Comparison of ENCODE assay signal across 1 cellular context in genomic region chr15:70196314-70197291, GRCh38.
A peak's percentile ranks its signal among the peaks of the same experiment; 100 is the strongest.
TF ChIP-seq lines count a peak whose summit lies in the region.

No MANE protein-coding gene starts in this region.

TF ChIP-seq in HepG2, 621 proteins besides CTCF, POLR2A, EP300 and RAD21 (continued from another document and continues in another):
- 0 out of 4 replicates have a peak, but pooled peaks of 1 of the 2 experiments have one; percentile 8 for TF ChIP-seq ATF4 (CRISPR knock-in tag; IDR thresholded peaks at IDR 0.05)
- TF ChIP-seq NFATC3 (CRISPR knock-in tag; IDR thresholded peaks at IDR 0.05), result no peak
- no peak for TF ChIP-seq ATF7-NPFF (CRISPR knock-in tag; IDR thresholded peaks at IDR 0.05; ENCODE audit: low read depth)
- TF ChIP-seq ZNF709 (CRISPR knock-in tag; IDR thresholded peaks at IDR 0.05), result no peak
- TF ChIP-seq ZNF512 (CRISPR knock-in tag; IDR thresholded peaks at IDR 0.05), result no peak
- TF ChIP-seq ARHGAP35 (CRISPR knock-in tag; IDR thresholded peaks at IDR 0.05; ENCODE audit: borderline replicate concordance), result no peak; the same call in 1 of the 2 replicates
- TF ChIP-seq AKAP8 (CRISPR knock-in tag; IDR thresholded peaks at IDR 0.05), result no peak
- TF ChIP-seq TRIM24 (CRISPR knock-in tag; IDR thresholded peaks at IDR 0.05), result no peak
- no peak for TF ChIP-seq CHCHD3 (CRISPR knock-in tag; IDR thresholded peaks at IDR 0.05)
- no peak for TF ChIP-seq MIER2 (CRISPR knock-in tag; IDR thresholded peaks at IDR 0.05)
- TF ChIP-seq CREBL2 (CRISPR knock-in tag; IDR thresholded peaks at IDR 0.05; ENCODE audit: borderline replicate concordance), result no peak
- no peak for TF ChIP-seq ZNF513 (CRISPR knock-in tag; conservative IDR thresholded peaks at IDR 0.05)
- TF ChIP-seq CAMTA2 (CRISPR knock-in tag; IDR thresholded peaks at IDR 0.05; ENCODE audit: borderline replicate concordance), result no peak
- TF ChIP-seq ZFY (CRISPR knock-in tag; IDR thresholded peaks at IDR 0.05), result no peak; the same call in 1 of the 2 replicates
- TF ChIP-seq KLF12 (CRISPR knock-in tag; IDR thresholded peaks at IDR 0.05; ENCODE audit: borderline replicate concordance), result no peak
- TF ChIP-seq CHD4 (IDR thresholded peaks at IDR 0.05; ENCODE audit: borderline replicate concordance, low read length), result peak; percentile 65; the same call in 1 of the 2 replicates
- no peak for TF ChIP-seq CBX1 (IDR thresholded peaks at IDR 0.05; ENCODE audit: low read depth)
- no peak for TF ChIP-seq SP1 (IDR thresholded peaks at IDR 0.05)
- TF ChIP-seq SP1 (CRISPR knock-in tag; IDR thresholded peaks at IDR 0.05), result no peak
- TF ChIP-seq ZEB1 (IDR thresholded peaks at IDR 0.05; ENCODE audit: insufficient replicate concordance, low read depth), result no peak
- TF ChIP-seq PAX8 (CRISPR knock-in tag; IDR thresholded peaks at IDR 0.05; ENCODE audit: borderline replicate concordance), result no peak
- no peak for TF ChIP-seq STAT6 (CRISPR knock-in tag; IDR thresholded peaks at IDR 0.05; ENCODE audit: borderline replicate concordance)
- no peak; the same call in 1 of the 2 replicates for TF ChIP-seq ZNF350 (CRISPR knock-in tag; IDR thresholded peaks at IDR 0.05; ENCODE audit: borderline replicate concordance, low read depth)
- no peak for TF ChIP-seq ZKSCAN8 (CRISPR knock-in tag; IDR thresholded peaks at IDR 0.05; ENCODE audit: borderline replicate concordance)
- TF ChIP-seq ZNF362 (CRISPR knock-in tag; IDR thresholded peaks at IDR 0.05; ENCODE audit: borderline replicate concordance), result peak; percentile 55; the same call in 1 of the 2 replicates
- no peak for TF ChIP-seq ZNF12 (CRISPR knock-in tag; IDR thresholded peaks at IDR 0.05)
- peak; percentile 47 for TF ChIP-seq ZNF556 (CRISPR knock-in tag; IDR thresholded peaks at IDR 0.05; ENCODE audit: borderline replicate concordance)
- TF ChIP-seq KDM3A (CRISPR knock-in tag; IDR thresholded peaks at IDR 0.05; ENCODE audit: low read depth), result 0 out of 2 replicates have a peak, but pooled peaks have one; percentile 31
- no peak for TF ChIP-seq ZNF704 (CRISPR knock-in tag; IDR thresholded peaks at IDR 0.05; ENCODE audit: borderline replicate concordance)
- TF ChIP-seq ZNF10 (CRISPR knock-in tag; IDR thresholded peaks at IDR 0.05; ENCODE audit: borderline replicate concordance, low read depth), result no peak
- TF ChIP-seq HOXA5 (CRISPR knock-in tag; IDR thresholded peaks at IDR 0.05), result 0 out of 2 replicates have a peak, but pooled peaks have one; percentile 30
- TF ChIP-seq ZNF337 (CRISPR knock-in tag; IDR thresholded peaks at IDR 0.05; ENCODE audit: borderline replicate concordance, low read depth), result no peak
- TF ChIP-seq ZBTB8A (CRISPR knock-in tag; IDR thresholded peaks at IDR 0.05; ENCODE audit: borderline replicate concordance, low read depth), result no peak
- TF ChIP-seq AGO2 (optimal IDR thresholded peaks at IDR 0.05; ENCODE audit: low read depth, low read length), result no peak
- TF ChIP-seq GRHL1 (CRISPR knock-in tag; conservative IDR thresholded peaks at IDR 0.05), result no peak
- no peak for TF ChIP-seq NR0B2 (CRISPR knock-in tag; IDR thresholded peaks at IDR 0.05)
- TF ChIP-seq PHF21A (CRISPR knock-in tag; IDR thresholded peaks at IDR 0.05), result peak; percentile 75
- TF ChIP-seq TCF12 (IDR thresholded peaks at IDR 0.05), result no peak
- no peak for TF ChIP-seq TCF12 (CRISPR knock-in tag; IDR thresholded peaks at IDR 0.05)
- no peak for TF ChIP-seq KLF9 (CRISPR knock-in tag; IDR thresholded peaks at IDR 0.05; ENCODE audit: low read depth)
- no peak for TF ChIP-seq NRL (CRISPR knock-in tag; IDR thresholded peaks at IDR 0.05; ENCODE audit: borderline replicate concordance)
- no peak for TF ChIP-seq ZNF557 (CRISPR knock-in tag; IDR thresholded peaks at IDR 0.05)
- TF ChIP-seq ZBTB3 (CRISPR knock-in tag; IDR thresholded peaks at IDR 0.05; ENCODE audit: borderline replicate concordance, low read depth), result no peak
- TF ChIP-seq ZBTB1 (CRISPR knock-in tag; IDR thresholded peaks at IDR 0.05; ENCODE audit: borderline replicate concordance), result no peak
- TF ChIP-seq HMGXB3 (CRISPR knock-in tag; IDR thresholded peaks at IDR 0.05; ENCODE audit: borderline replicate concordance), result no peak
- TF ChIP-seq ETV5 (CRISPR knock-in tag; IDR thresholded peaks at IDR 0.05; ENCODE audit: borderline replicate concordance), result peak; percentile 43; the same call in 1 of the 2 replicates
- TF ChIP-seq MYPOP (CRISPR knock-in tag; IDR thresholded peaks at IDR 0.05), result no peak
- no peak for TF ChIP-seq ZNF773 (CRISPR knock-in tag; IDR thresholded peaks at IDR 0.05; ENCODE audit: borderline replicate concordance)
- TF ChIP-seq ZNF326 (CRISPR knock-in tag; IDR thresholded peaks at IDR 0.05; ENCODE audit: borderline replicate concordance), result no peak
- TF ChIP-seq IKZF1 (IDR thresholded peaks at IDR 0.05), result no peak
